In genomic region chr2:158214431-158214830, GRCh38 we compare ENCODE assay signal across 8 cellular contexts.
A peak's percentile ranks its signal among the peaks of the same experiment; 100 is the strongest.
DNase-seq lines count a peak whose midpoint lies in the region; ATAC-seq and TF ChIP-seq lines count a peak whose summit lies in the region.

No MANE protein-coding gene starts in this region.

- no peaks in the 10 kb centered on the region for H3K9me3 ChIP-seq in gastroesophageal sphincter

- ATAC-seq in GM18861 (IDR thresholded peaks at IDR 0.05; ENCODE audit: unreplicated experiment): peak; percentile 95
- ATAC-seq in HG02884 (IDR thresholded peaks at IDR 0.05; ENCODE audit: unreplicated experiment): peak; percentile 96
- ATAC-seq in gastroesophageal sphincter: peak; percentile 58

- H3K27me3 ChIP-seq in gastroesophageal sphincter: no peaks in the 10 kb centered on the region

- peak; percentile 41 for DNase-seq in NCI-H226
- DNase-seq in effector CD8-positive, alpha-beta T cell (lab: John Stamatoyannopoulos, UW): no peak
- DNase-seq in coronary artery (ENCODE audit: low spot score): no peak
- no peak for DNase-seq in amygdala (lab: John Stamatoyannopoulos, UW)
- DNase-seq in occipital lobe (lab: John Stamatoyannopoulos, UW): no peak

- no peak for TF ChIP-seq POLR2A in gastroesophageal sphincter (IDR thresholded peaks at IDR 0.05)

- no peaks in the 10 kb centered on the region for H3K4me1 ChIP-seq in gastroesophageal sphincter

- no peak for TF ChIP-seq CTCF in gastroesophageal sphincter (IDR thresholded peaks at IDR 0.05)
- no peak for TF ChIP-seq CTCF in coronary artery (IDR thresholded peaks at IDR 0.05)

- no peak overlapping the region for H3K27ac ChIP-seq in gastroesophageal sphincter
- H3K27ac ChIP-seq in coronary artery: no peak overlapping the region

- no peak for TF ChIP-seq EP300 in gastroesophageal sphincter (IDR thresholded peaks at IDR 0.05)

- WGBS in gastroesophageal sphincter (ENCODE audit: low coverage in 1 of 2), 2 donors: 45 to 72% methylated on average over 2 of the region's 2 CpGs

- H3K4me3 ChIP-seq in gastroesophageal sphincter (no peak overlapping the region), coronary artery (no peak overlapping the region)

- H3K36me3 ChIP-seq in gastroesophageal sphincter: no peaks in the 10 kb centered on the region
